5 cellular contexts compared by ENCODE assay signal in the genomic region with DNA sequence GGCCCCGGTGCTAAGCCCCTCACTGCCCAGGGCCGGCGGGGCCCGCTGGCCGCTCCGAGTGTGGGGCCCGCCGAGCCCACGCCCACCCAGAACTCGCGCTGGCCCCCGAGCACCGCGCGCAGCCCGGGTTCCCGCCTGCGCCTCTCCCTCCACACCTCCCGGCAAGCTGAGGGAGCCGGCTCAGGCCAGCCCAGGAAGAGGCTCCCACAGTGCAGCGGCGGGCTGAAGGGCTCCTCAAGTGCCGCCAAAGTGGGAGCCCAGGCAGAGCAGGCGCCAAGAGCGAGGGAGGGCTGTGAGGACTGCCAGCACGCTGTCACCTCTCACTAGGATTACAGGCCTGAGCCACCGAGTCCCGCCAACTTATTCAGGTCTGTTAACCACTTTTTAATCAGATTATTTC. TPM values are rescaled to one million over a fixed set of nuclear protein-coding genes. Genes with fewer than 3 reads are reported as not detected.
DNase-seq lines count a peak whose midpoint lies in the region; ATAC-seq, FAIRE-seq and TF ChIP-seq lines count a peak whose summit lies in the region.
"Not testable (repeated sequence)": the region's sequence is repeated elsewhere in the genome, so short reads cannot be mapped to it uniquely, and the experiment has no call there.

No MANE protein-coding gene starts in this region.

- not testable (repeated sequence) for ATAC-seq in K562

- not testable (repeated sequence) for TF ChIP-seq EP300 in K562 (IDR thresholded peaks at IDR 0.05; ENCODE audit: low read length)

- DNase-seq in DMS79 treated with DMSO at 0.1 percent for 48 hours (lab: John Stamatoyannopoulos, UW) (peak; percentile 38), NCI-H2227 (lab: John Stamatoyannopoulos, UW; ENCODE audit: unreplicated experiment) (peak; percentile 56), NCI-H510A treated with DMSO at 0.1 percent for 48 hours (lab: John Stamatoyannopoulos, UW) (peak; percentile 42), testis (peak; percentile 23)
- DNase-seq in K562 (ENCODE audit: extremely low read depth in 1 of 4, low spot score in 3 of 4), result not testable (repeated sequence)

- not testable (repeated sequence) for H3K27ac ChIP-seq in K562 (ENCODE audit: extremely low read depth, low read depth, low read length)
- peak overlapping the region; percentile 14 to 31 for H3K27ac ChIP-seq in testis

- not testable (repeated sequence) for TF ChIP-seq POLR2A in K562 (conservative IDR thresholded peaks at IDR 0.05); testis (IDR thresholded peaks at IDR 0.05)

- H3K4me3 ChIP-seq in K562, result not testable (repeated sequence)
- peak overlapping the region; percentile 37 to 61 for H3K4me3 ChIP-seq in testis

- TF ChIP-seq CTCF in K562 (IDR thresholded peaks at IDR 0.05 in 2 of 3, conservative IDR thresholded peaks at IDR 0.05 in 1 of 3; ENCODE audit: insufficient read depth in 2 of 3, low read depth in 1 of 3, low read length in 3 of 3); testis (IDR thresholded peaks at IDR 0.05): not testable (repeated sequence)

- not testable (repeated sequence) for FAIRE-seq in K562 (lab: Jason Lieb, UNC)

- H4K20me1 ChIP-seq in K562 (replicated peaks; ENCODE audit: control insufficient read depth, insufficient read depth, low read length), result not testable (repeated sequence)

- not testable (repeated sequence) for H3K27me3 ChIP-seq in K562 (ENCODE audit: control insufficient read depth in 2 of 2, insufficient read depth in 2 of 2, low read length in 2 of 2); testis

- H3K79me2 ChIP-seq in K562 (ENCODE audit: control insufficient read depth, insufficient read depth, low read length), result not testable (repeated sequence)

- not testable (repeated sequence) for H2AFZ ChIP-seq in K562 (ENCODE audit: low read depth, low read length)

- not testable (repeated sequence) for BruUV-seq in K562 (replicated peaks; lab: Mats Ljungman, UMichigan)

- H3K9me3 ChIP-seq in K562 (replicated peaks; ENCODE audit: control insufficient read depth, insufficient read depth, low read depth, low read length); testis: not testable (repeated sequence)

- POLR2A ChIA-PET in K562 (lab: Yijun Ruan, JAX), result interaction anchor here (0.6 to 1.7 kb wide), 5 partner anchors 8 to 392 kb away, joined by 3 to 5 read pairs (median 3); no protein-coding TSS in a partner anchor

- in situ Hi-C loops in K562 (cut with MboI), result not testable (repeated sequence)

- not testable (repeated sequence) for H3K36me3 ChIP-seq in K562 (ENCODE audit: control insufficient read depth, insufficient read depth, low read length); testis (ENCODE audit: low read depth, missing control alignments)

- not testable (repeated sequence) for H3K4me2 ChIP-seq in K562 (ENCODE audit: insufficient read depth, low read length)

- H3K9me1 ChIP-seq in K562 (ENCODE audit: control insufficient read depth, insufficient read depth, low read length), result not testable (repeated sequence)

- WGBS in K562 (ENCODE audit: insufficient coverage, low coverage, missing lambda C conversion rate), result 78% methylated on average over 26 of the region's 28 CpGs
- WGBS in testis, 2 donors, result 49 to 79% methylated on average over 8 to 28 of the region's 28 CpGs

- CTCF ChIA-PET in K562 (lab: Yijun Ruan, JAX; ENCODE audit: low intra/inter-chr PET ratio), result not testable (repeated sequence)

- not testable (repeated sequence) for H3K4me1 ChIP-seq in K562 (replicated peaks in 1 of 2; ENCODE audit: control insufficient read depth in 2 of 2, insufficient read depth in 2 of 2, low read length in 2 of 2); testis

- H3K9ac ChIP-seq in K562 (ENCODE audit: insufficient read depth in 1 of 2, low read depth in 2 of 2, low read length in 2 of 2), result not testable (repeated sequence)

- not testable (repeated sequence) for TF ChIP-seq RAD21 in K562 (CRISPR knock-in tag; conservative IDR thresholded peaks at IDR 0.05 in 1 of 2, IDR thresholded peaks at IDR 0.05 in 1 of 2)

- intact Hi-C loops in K562 (cut with micrococcal nuclease); testis (cut with DNase I; ENCODE audit: low total_unique reads): not testable (repeated sequence)

TF ChIP-seq in K562, 482 proteins besides CTCF, POLR2A, EP300 and RAD21:
- TF ChIP-seq, protein P1, sequence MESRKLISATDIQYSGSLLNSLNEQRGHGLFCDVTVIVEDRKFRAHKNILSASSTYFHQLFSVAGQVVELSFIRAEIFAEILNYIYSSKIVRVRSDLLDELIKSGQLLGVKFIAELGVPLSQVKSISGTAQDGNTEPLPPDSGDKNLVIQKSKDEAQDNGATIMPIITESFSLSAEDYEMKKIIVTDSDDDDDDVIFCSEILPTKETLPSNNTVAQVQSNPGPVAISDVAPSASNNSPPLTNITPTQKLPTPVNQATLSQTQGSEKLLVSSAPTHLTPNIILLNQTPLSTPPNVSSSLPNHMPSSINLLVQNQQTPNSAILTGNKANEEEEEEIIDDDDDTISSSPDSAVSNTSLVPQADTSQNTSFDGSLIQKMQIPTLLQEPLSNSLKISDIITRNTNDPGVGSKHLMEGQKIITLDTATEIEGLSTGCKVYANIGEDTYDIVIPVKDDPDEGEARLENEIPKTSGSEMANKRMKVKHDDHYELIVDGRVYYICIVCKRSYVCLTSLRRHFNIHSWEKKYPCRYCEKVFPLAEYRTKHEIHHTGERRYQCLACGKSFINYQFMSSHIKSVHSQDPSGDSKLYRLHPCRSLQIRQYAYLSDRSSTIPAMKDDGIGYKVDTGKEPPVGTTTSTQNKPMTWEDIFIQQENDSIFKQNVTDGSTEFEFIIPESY (CRISPR knock-in tag; IDR thresholded peaks at IDR 0.05), result peak; percentile 67; the same call in 1 of the 2 replicates

RNA-seq across cellular contexts. Expression of gene RC3H1, which starts 34.5 kb away (rescaled TPM):
- 81.9 and 168 TPM in 2 replicates for total RNA-seq in K562 (2011; cell fraction: chromatin; rRNA removed; ENCODE audit: low replicate concordance)
- total RNA-seq in K562 (2011; cell fraction: nucleolus; rRNA removed), result 42.0 and 47.8 TPM in 2 replicates
- 46.5 and 67.9 TPM in 2 replicates for total RNA-seq in K562 (2011; cell fraction: nucleoplasm; rRNA removed)
- total RNA-seq in K562 (2014; rRNA removed), result 11.4 and 12.4 TPM in 2 replicates
- 20.9 and 23.4 TPM in 2 replicates for total RNA-seq in K562 (2014; rRNA removed; fragmentation: Illumina TruSeq; extraction: Trizol)
- 27.2 and 31.7 TPM in 2 replicates for total RNA-seq in K562 (2015; rRNA removed; fragmentation: Illumina TruSeq; extraction: Trizol)
- total RNA-seq in K562 (2021), result 21.0 and 21.3 TPM in 2 replicates
- polyA plus RNA-seq in K562 (2011; rRNA removed), result 17.3 and 17.4 TPM in 2 replicates
- polyA plus RNA-seq in K562 (2011; cell fraction: cytosol; rRNA removed), result 7.9 and 9.5 TPM in 2 replicates
- 23.3 and 23.5 TPM in 2 replicates for polyA plus RNA-seq in K562 (2011; cell fraction: nucleus; rRNA removed)
- polyA plus RNA-seq in K562 (2012), result 2.8 and 3.4 TPM in 2 replicates
- 5.6 and 6.7 TPM in 2 replicates for polyA plus RNA-seq in K562 (2014; fragmentation: Illumina TruSeq; extraction: Trizol)
- 1 to 10 TPM; 2.4 to 3.4 TPM for polyA plus RNA-seq in K562 (2014; fragmentation: Nextera tagmentation; extraction: Ambion mirVana)
- polyA plus RNA-seq in K562 (2014; rRNA removed), result 5.7 and 6.1 TPM in 2 replicates
- polyA minus RNA-seq in K562 (2011; rRNA and poly(A)+ RNA removed), result 83.2 and 95.5 TPM in 2 replicates
- polyA minus RNA-seq in K562 (2011; cell fraction: cytosol; rRNA and poly(A)+ RNA removed), result 26.8 and 32.4 TPM in 2 replicates
- 33.8 and 61.1 TPM in 2 replicates for polyA minus RNA-seq in K562 (2011; cell fraction: nucleus; rRNA and poly(A)+ RNA removed)
- 10 to 100 TPM; 39.8 to 40.9 TPM for total RNA-seq in testis
- 14.3 TPM for polyA plus RNA-seq in testis (ENCODE audit: insufficient read depth, low read depth, low replicate concordance)
